Comparison of ENCODE assay signal across 8 cellular contexts in the genomic region with DNA sequence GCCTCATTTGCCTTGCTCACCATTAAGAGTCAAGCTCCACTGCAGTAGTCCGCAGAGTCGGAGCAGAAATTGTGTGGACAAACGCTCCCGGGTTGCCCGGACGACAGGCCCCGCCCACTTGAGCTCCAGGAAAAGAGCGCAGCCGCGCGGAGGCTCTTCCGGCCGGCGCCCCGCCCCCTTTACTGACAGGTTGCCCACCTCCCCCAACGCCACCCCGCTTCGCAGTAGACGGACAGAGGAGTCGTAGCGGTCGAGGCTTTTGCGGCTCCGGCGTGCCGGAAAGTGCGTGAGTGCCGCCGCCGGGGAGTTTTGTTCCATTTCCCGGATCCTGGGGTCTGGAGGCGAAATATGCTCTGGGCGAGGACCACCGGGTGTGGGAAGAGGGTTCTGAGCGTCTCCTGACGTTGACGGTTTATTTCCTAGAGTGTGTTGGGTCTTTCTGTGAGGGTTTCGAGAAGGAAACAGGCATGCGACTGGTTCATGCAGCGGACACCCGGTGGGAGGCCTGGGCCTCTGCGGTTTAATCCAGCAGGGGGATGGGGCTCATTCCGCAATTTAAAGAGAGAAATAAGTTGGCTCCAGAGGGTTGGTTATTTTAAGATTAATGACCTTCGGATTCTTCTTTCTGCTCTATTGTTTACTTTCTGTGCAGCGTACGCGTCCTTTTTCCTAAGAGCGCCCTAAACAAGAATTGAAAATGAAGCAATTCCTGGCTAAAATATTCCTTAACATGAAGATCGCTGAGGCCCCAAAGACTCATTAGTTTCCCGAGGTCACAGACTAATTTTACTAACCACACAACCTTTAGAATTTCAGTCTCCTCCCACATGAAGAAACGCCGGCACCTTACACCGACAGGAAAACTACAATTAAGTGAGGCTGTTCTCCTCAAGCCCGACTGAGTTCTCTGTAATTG.
DNase-seq lines count a peak whose midpoint lies in the region; ATAC-seq and TF ChIP-seq lines count a peak whose summit lies in the region.

TSS of gene DNAI7 (minus strand) at position 105 of the 916 bp plus-strand sequence. CDS start at position 23, 82 bp downstream.
A gene with protein sequence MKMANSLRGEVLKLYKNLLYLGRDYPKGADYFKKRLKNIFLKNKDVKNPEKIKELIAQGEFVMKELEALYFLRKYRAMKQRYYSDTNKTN (plus strand): TSS at position 182 of the 916 bp plus-strand sequence. CDS start 8,720 bp downstream, outside the sequence.

- H3K27ac ChIP-seq in OCI-LY3 (ENCODE audit: low read length) = peak within 1 kb of the TSS; percentile 25

- peak within 1 kb of the TSS; percentile 64 for H3K9ac ChIP-seq in OCI-LY3 (ENCODE audit: low read length)

- peak; percentile 82 for DNase-seq in DMS 273 treated with DMSO at 0.1 percent for 48 hours (lab: John Stamatoyannopoulos, UW)
- DNase-seq in HuH-7.5 (ENCODE audit: low spot score) = peak; percentile 74
- peak; percentile 92 for DNase-seq in activated T-cell treated with anti-CD3 and anti-CD28 coated beads for 24 hours (ENCODE audit: low read depth)
- peak; percentile 70 for DNase-seq in epidermal melanocyte (ENCODE audit: insufficient read length, low spot score)
- DNase-seq in midbrain (lab: John Stamatoyannopoulos, UW) = peak; percentile 93
- DNase-seq in stimulated activated CD8-positive, alpha-beta memory T cell treated with anti-CD3 and anti-CD28 coated beads, Interleukin-15, amount 100 ng/mL, for 48 hours (ENCODE audit: low read depth in 2 of 2) = peak; percentile 94 to 95

- H4K20me1 ChIP-seq in OCI-LY3 (ENCODE audit: insufficient read depth, low read length) = no peaks in the 10 kb centered on the region

- H3K27me3 ChIP-seq in OCI-LY3 (ENCODE audit: low read depth, low read length) = no peaks in the 10 kb centered on the region

- peak within 1 kb of the TSS; percentile 81 for H3K4me3 ChIP-seq in OCI-LY3 (ENCODE audit: low read length)

- TF ChIP-seq CTCF in OCI-LY3 (IDR thresholded peaks at IDR 0.05; ENCODE audit: low read depth, low read length) = no peak

- H3K4me1 ChIP-seq in OCI-LY3 (ENCODE audit: low read length) = peaks cover 18% of the 10 kb centered on the region

- H3K4me2 ChIP-seq in OCI-LY3 (ENCODE audit: low read length) = peak within 1 kb of the TSS; percentile 80

- no peaks in the 10 kb centered on the region for H3K36me3 ChIP-seq in OCI-LY3 (replicated peaks; ENCODE audit: low read depth, low read length)

- H2AFZ ChIP-seq in OCI-LY3 (ENCODE audit: low read depth, low read length) = peak within 1 kb of the TSS; percentile 16; the same call in 1 of the 2 replicates

- peak; percentile 95 for ATAC-seq in GM21528 (IDR thresholded peaks at IDR 0.05; ENCODE audit: low FRiP score, unreplicated experiment)

- no peaks in the 10 kb centered on the region for H3K9me3 ChIP-seq in OCI-LY3 (ENCODE audit: insufficient read depth, low read length)

- H3K79me2 ChIP-seq in OCI-LY3 (ENCODE audit: low read length) = no peaks in the 10 kb centered on the region

Comparison
In these comparisons a context has a peak if more than half of its experiments do, and no peak if none do; other contexts are left out.
1. Peak in every context shown above with its lines: DNase-seq, ATAC-seq, H3K4me3 ChIP-seq and H3K27ac ChIP-seq.